Comparison of ENCODE assay signal across 11 cellular contexts in the genomic region with DNA sequence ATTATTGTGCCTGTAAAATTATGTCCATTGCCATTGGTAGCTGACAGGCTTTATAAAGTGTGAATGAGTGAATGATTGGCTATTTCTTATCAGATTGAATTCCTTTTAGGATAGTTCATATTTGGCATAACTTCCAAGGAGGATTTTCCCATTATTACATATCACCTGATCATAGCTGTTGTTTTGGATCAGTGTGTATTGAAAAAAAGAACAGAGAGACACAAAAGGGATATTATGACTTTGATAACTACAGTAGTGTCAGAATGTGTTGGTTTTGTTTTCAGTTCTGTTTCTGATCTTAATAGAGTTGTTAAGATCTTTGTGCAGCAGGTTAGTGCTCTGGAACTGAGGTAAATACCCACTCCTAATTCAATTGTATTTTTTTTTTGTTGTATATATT.
A peak's percentile ranks its signal among the peaks of the same experiment; 100 is the strongest.
DNase-seq lines count a peak whose midpoint lies in the region; ATAC-seq, FAIRE-seq and TF ChIP-seq lines count a peak whose summit lies in the region.
"Had no signal": no experiment of that assay in that cellular context is flagged by ENCODE, and none has a peak within 500 bp of the region (broad histone marks: within the 10 kb centered on the region; RNA-seq: fewer than 3 reads in every experiment).

No MANE protein-coding gene starts in this region.

- H3K27me3 ChIP-seq in endothelial cell of umbilical vein (ENCODE audit: control insufficient read depth in 2 of 2, insufficient read depth in 2 of 2, low read length in 2 of 2): no peaks in the 10 kb centered on the region

- H4K20me1 ChIP-seq in endothelial cell of umbilical vein (replicated peaks; ENCODE audit: control insufficient read depth, extremely low read depth, insufficient read depth, low read length): no peaks in the 10 kb centered on the region

- H3K79me2 ChIP-seq in endothelial cell of umbilical vein (ENCODE audit: control insufficient read depth, insufficient read depth, low read length): peaks cover 14% of the 10 kb centered on the region

- DNase-seq in GM12865 (ENCODE audit: low read depth) (peak; percentile 54), endothelial cell of umbilical vein (ENCODE audit: low read depth, low spot score) (peak; percentile 55), NAMALWA (ENCODE audit: low spot score) (no peak), glomerular visceral epithelial cell (ENCODE audit: extremely low spot score) (no peak), NCI-H1105 (lab: John Stamatoyannopoulos, UW) (no peak), hypothalamus (lab: John Stamatoyannopoulos, UW) (no peak)
- DNase-seq: anterior cingulate cortex, small intestine had no signal

- TF ChIP-seq CTCF in GM12865 (IDR thresholded peaks at IDR 0.05; ENCODE audit: insufficient read depth, low read depth, low read length, missing control alignments) (no peak), endothelial cell of umbilical vein (IDR thresholded peaks at IDR 0.05; ENCODE audit: extremely low read depth in 1 of 2, insufficient read depth in 1 of 2, low read depth in 1 of 2, low read length in 2 of 2) (no peak)

- H3K9ac ChIP-seq in endothelial cell of umbilical vein (replicated peaks; ENCODE audit: extremely low read depth, insufficient read depth, low read length): no peak overlapping the region
- H3K9ac ChIP-seq: KMS-11 had no signal

- H3K4me3 ChIP-seq in GM12865 (ENCODE audit: low read depth, low read length) (no peak overlapping the region), endothelial cell of umbilical vein (replicated peaks in 1 of 3; ENCODE audit: insufficient read depth in 1 of 3, low read depth in 1 of 3, low read length in 3 of 3) (no peak overlapping the region)

- intact Hi-C loops in endothelial cell of umbilical vein (cut with micrococcal nuclease): no loop called here

- no peaks in the 10 kb centered on the region for H3K9me1 ChIP-seq in endothelial cell of umbilical vein (replicated peaks; ENCODE audit: control insufficient read depth, extremely low read depth, insufficient read depth, low read length)

- TF ChIP-seq POLR2A in endothelial cell of umbilical vein (IDR thresholded peaks at IDR 0.05; ENCODE audit: low read depth, low read length): no peak

- ATAC-seq in GM19438 (IDR thresholded peaks at IDR 0.05; ENCODE audit: low read depth, unreplicated experiment) (peak; percentile 79), HG03097 (IDR thresholded peaks at IDR 0.05; ENCODE audit: low FRiP score, unreplicated experiment) (peak; percentile 53)

- peak overlapping the region; percentile 95 for H3K4me2 ChIP-seq in endothelial cell of umbilical vein (ENCODE audit: insufficient read depth, low read length)
- H3K4me2 ChIP-seq: KMS-11 had no signal

- no peak overlapping the region for H3K27ac ChIP-seq in endothelial cell of umbilical vein (ENCODE audit: insufficient read depth, low read depth, low read length)
- H3K27ac ChIP-seq: KMS-11 had no signal

- no peaks in the 10 kb centered on the region for H3K36me3 ChIP-seq in endothelial cell of umbilical vein (ENCODE audit: control insufficient read depth in 2 of 2, extremely low read depth in 1 of 2, insufficient read depth in 2 of 2, low read length in 2 of 2)

- peaks cover 35% of the 10 kb centered on the region for H3K4me1 ChIP-seq in endothelial cell of umbilical vein (ENCODE audit: control insufficient read depth, extremely low read depth, insufficient read depth, low read length)

- dilution Hi-C loops in endothelial cell of umbilical vein (cut with MboI; ENCODE audit: extremely low pct_ligation_motif_present, low sequenced_read_pairs): no loop called here

- BruUV-seq in endothelial cell of umbilical vein (replicated peaks; lab: Mats Ljungman, UMichigan): no TSS peak

- FAIRE-seq in endothelial cell of umbilical vein (lab: Jason Lieb, UNC): no peak
- FAIRE-seq: small intestine had no signal

- CTCF ChIA-PET in endothelial cell of umbilical vein (lab: Charles Lee): interaction anchor here (1.0 to 1.2 kb wide), 2 partner anchors 15 kb away, joined by 3 read pairs; no protein-coding TSS in a partner anchor

- H3K9me3 ChIP-seq in endothelial cell of umbilical vein (replicated peaks; ENCODE audit: control insufficient read depth, insufficient read depth, low read length): no peaks in the 10 kb centered on the region

- H2AFZ ChIP-seq in endothelial cell of umbilical vein (ENCODE audit: low read depth, low read length): no peak overlapping the region

- POLR2A ChIA-PET in endothelial cell of umbilical vein (lab: Charles Lee): no interaction called here

TF ChIP-seq in endothelial cell of umbilical vein, 7 proteins besides CTCF, POLR2A, EP300 and RAD21:
- no peak for TF ChIP-seq EZH2 (IDR thresholded peaks at IDR 0.05; ENCODE audit: borderline replicate concordance, low read depth, low read length, severe bottlenecking)
- peak; percentile 69 for TF ChIP-seq JUN (IDR thresholded peaks at IDR 0.05; ENCODE audit: borderline replicate concordance, insufficient read depth, insufficient read length, low read depth)

Comparison
In these comparisons a context has a peak if more than half of its experiments do, and no peak if none do; other contexts are left out.
1. DNase-seq: peak in GM12865 (single experiment) and endothelial cell of umbilical vein (single experiment); none in NAMALWA (single experiment), glomerular visceral epithelial cell (single experiment), NCI-H1105 (single experiment) and hypothalamus (0 of 51).